ENCODE assay signal across 9 cellular contexts in genomic region chr11:32586576-32587190, GRCh38. TPM values are rescaled to one million over a fixed set of nuclear protein-coding genes. Genes with fewer than 3 reads are reported as not detected.
A peak's percentile ranks its signal among the peaks of the same experiment; 100 is the strongest.
DNase-seq lines count a peak whose midpoint lies in the region; TF ChIP-seq lines count a peak whose summit lies in the region.
"Had no signal": no experiment of that assay in that cellular context is flagged by ENCODE, and none has a peak within 500 bp of the region (broad histone marks: within the 10 kb centered on the region; RNA-seq: fewer than 3 reads in every experiment).

No MANE protein-coding gene starts in this region.

- H3K27ac ChIP-seq in RWPE1 (no peak overlapping the region), transverse colon (no peak overlapping the region)

- TF ChIP-seq CTCF in AG09319 (IDR thresholded peaks at IDR 0.05; ENCODE audit: low read depth, low read length) (peak; percentile 20), GM12865 (IDR thresholded peaks at IDR 0.05; ENCODE audit: insufficient read depth, low read depth, low read length, missing control alignments) (peak; percentile 25), RWPE1 (conservative IDR thresholded peaks at IDR 0.05; ENCODE audit: low read depth) (no peak), fibroblast of mammary gland (conservative IDR thresholded peaks at IDR 0.05; ENCODE audit: control insufficient read depth, insufficient read depth, low read depth, low read length) (peak; percentile 41), transverse colon (IDR thresholded peaks at IDR 0.05) (no peak)

- H3K36me3 ChIP-seq in transverse colon, result peaks cover 0 to 31% (median 10%) of the 10 kb centered on the region in 4 donors

- TF ChIP-seq POLR2A in transverse colon (IDR thresholded peaks at IDR 0.05), result no peak

- peaks cover 0 to 23% (median 11%) of the 10 kb centered on the region in 4 donors for H3K4me1 ChIP-seq in transverse colon

- POLR2A ChIA-PET in RWPE1 (lab: Yijun Ruan, JAX; ENCODE audit: low non-redundant PET), result no interaction called here

- intact Hi-C loops in transverse colon (cut with DNase I; ENCODE audit: low total_unique reads), result no loop called here

- 0 out of 2 replicates have a peak overlapping the region, but pooled peaks have one; percentile 11 for H3K4me3 ChIP-seq in GM12865 (ENCODE audit: low read depth, low read length)
- no peak overlapping the region for H3K4me3 ChIP-seq in fibroblast of mammary gland (ENCODE audit: control insufficient read depth, low read depth, low read length)
- H3K4me3 ChIP-seq in transverse colon, result no peak overlapping the region

- no peak for DNase-seq in AG09319 (ENCODE audit: extremely low read depth, low read depth)
- DNase-seq in GM12865 (ENCODE audit: low read depth), result peak; percentile 31
- peak; percentile 30 for DNase-seq in RWPE1 (ENCODE audit: low spot score)
- peak; percentile 46 for DNase-seq in fibroblast of mammary gland (ENCODE audit: low read depth)
- DNase-seq in transverse colon, result no peak
- DNase-seq in cortex of kidney (lab: John Stamatoyannopoulos, UW), result no peak
- DNase-seq in NCI-H2196 treated with DMSO at 0.1 percent for 48 hours (lab: John Stamatoyannopoulos, UW; ENCODE audit: unreplicated experiment), result no peak
- DNase-seq in T1000 (lab: John Stamatoyannopoulos, UW), result no peak
- DNase-seq: stimulated activated naive B cell treated with anti-CD40 and anti-IgM and Interleukin-4, amounts not matched to agents 10 μg/mL and 1 μg/mL and 100 μg/mL, for 72 hours had no signal

- H3K27me3 ChIP-seq in transverse colon, result no peaks in the 10 kb centered on the region

- TF ChIP-seq EP300 in transverse colon (IDR thresholded peaks at IDR 0.05; ENCODE audit: low read depth), result no peak

- no peaks in the 10 kb centered on the region for H3K9me3 ChIP-seq in transverse colon

- in situ Hi-C loops in transverse colon (cut with MboI; ENCODE audit: low pct_ligation_motif_present in 1 of 4, low pct_unique_long_range_greater_than_20kb in 1 of 4, low sequenced_read_pairs in 3 of 4), result no loop called here

- 66 to 68% methylated on average over 4 of the region's 4 CpGs for WGBS in transverse colon (ENCODE audit: low coverage in 1 of 2), 2 donors

- CTCF ChIA-PET in RWPE1 (lab: Yijun Ruan, JAX), result interaction anchor here (0.6 kb wide), 1 partner anchor 943 kb away, joined by 3 read pairs; no protein-coding TSS in a partner anchor

RNA-seq across cellular contexts. Expression of gene EIF3M, which starts 3.1 kb away (rescaled TPM):
- total RNA-seq in transverse colon, result 100 to 1,000 TPM in 2 of 4 donors, 10 to 100 TPM in 2; 34.4 to 235 (median 147) TPM

Comparison
In these comparisons a context has a peak if more than half of its experiments do, and no peak if none do; other contexts are left out.
1. DNase-seq: peak in GM12865 (single experiment), RWPE1 (single experiment) and fibroblast of mammary gland (single experiment); none in AG09319 (single experiment), transverse colon (single experiment), cortex of kidney (single experiment), NCI-H2196 treated with DMSO at 0.1 percent for 48 hours (single experiment) and T1000 (single experiment).
2. CTCF ChIP-seq: peak in AG09319 (single experiment), GM12865 (single experiment) and fibroblast of mammary gland (single experiment); none in RWPE1 (single experiment) and transverse colon (0 of 5).